In the genomic region with DNA sequence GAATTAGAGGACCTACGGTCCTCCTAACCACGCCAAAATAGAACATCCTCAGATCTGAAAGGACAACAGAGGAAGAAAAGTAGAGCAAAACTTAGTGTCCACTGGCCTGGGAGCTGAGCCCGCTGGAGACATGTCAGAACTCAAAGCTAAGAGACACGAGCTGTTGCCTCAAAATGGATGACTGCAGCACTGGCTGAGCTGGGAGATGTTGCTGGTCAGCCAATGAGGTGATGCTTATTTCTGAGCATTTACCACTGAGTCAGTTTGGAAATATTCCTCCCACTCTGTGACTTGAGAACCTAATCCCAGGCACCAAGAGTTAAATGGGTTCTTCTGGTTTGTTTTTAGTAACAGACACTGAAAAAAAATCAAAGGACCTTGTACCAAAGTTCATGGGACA, we compare ENCODE assay signal across 1 cellular context.
TF ChIP-seq lines count a peak whose summit lies in the region.

No MANE protein-coding gene starts in this region.

TF ChIP-seq in H1, 55 proteins besides CTCF, POLR2A, EP300 and RAD21:
- TF ChIP-seq YY1 (IDR thresholded peaks at IDR 0.05; ENCODE audit: low read depth, low read length) (0 out of 2 replicates have a peak, but pooled peaks have one; percentile 33), SUZ12 (IDR thresholded peaks at IDR 0.05; ENCODE audit: low read length) (no peak)
